8 cellular contexts compared by ENCODE assay signal in the genomic region with DNA sequence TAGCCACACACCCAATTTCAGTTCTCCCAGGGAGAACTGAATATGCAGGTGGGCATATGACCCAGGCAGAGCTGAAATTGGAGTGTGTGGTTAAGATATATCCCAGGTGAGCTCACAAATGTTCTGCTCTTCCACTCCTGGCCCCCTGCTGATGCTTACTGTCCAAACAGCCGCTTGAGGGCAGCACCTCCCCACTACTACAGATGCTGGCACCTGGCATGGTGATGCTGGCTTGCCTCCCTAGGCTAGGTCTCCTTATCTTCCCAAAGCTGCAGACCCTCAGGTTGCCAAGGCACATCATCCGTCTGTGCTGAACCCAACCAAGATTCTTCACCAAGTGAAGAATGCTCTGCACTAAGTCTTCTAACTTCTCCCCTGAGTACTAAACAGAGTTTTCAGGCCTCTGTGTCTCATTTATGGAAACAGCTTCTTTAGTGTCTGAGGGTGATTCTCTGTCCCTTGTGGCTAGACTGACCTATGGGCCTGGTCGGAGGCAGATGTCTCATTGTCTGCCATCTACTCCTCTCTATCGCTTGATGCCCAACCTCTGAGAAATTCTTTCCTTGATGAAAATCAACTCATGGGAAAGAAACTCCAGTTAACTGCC. TPM values are rescaled to one million over a fixed set of nuclear protein-coding genes. Genes with fewer than 3 reads are reported as not detected.
DNase-seq lines count a peak whose midpoint lies in the region; ATAC-seq, FAIRE-seq and TF ChIP-seq lines count a peak whose summit lies in the region.

No MANE protein-coding gene starts in this region.

- TF ChIP-seq POLR2A in GM12892 (IDR thresholded peaks at IDR 0.05; ENCODE audit: low read depth, low read length) (no peak), lower leg skin (IDR thresholded peaks at IDR 0.05) (no peak)

- intact Hi-C loops in lower leg skin (cut with DNase I; ENCODE audit: low total_unique reads) = loop anchor here (10.0 kb wide), 2 partner anchors 741 to 941 kb away; no protein-coding TSS in a partner anchor

- H3K4me3 ChIP-seq in lower leg skin (ENCODE audit: low read depth, poor library complexity, severe bottlenecking) = no peak overlapping the region

- peak; percentile 9 for FAIRE-seq in GM12892 (lab: Jason Lieb, UNC)

- WGBS in lower leg skin, 2 donors = 32% methylated on average over 4 of the region's 4 CpGs

- DNase-seq in GM12892 (ENCODE audit: insufficient read length) = no peak
- peak; percentile 90 to 97 for DNase-seq in NCI-H526 (lab: John Stamatoyannopoulos, UW)
- DNase-seq in activated CD4-positive, alpha-beta T cell treated with anti-CD3 and anti-CD28 coated beads, Interleukin-2, amount 50 U/mL, for 24 hours (ENCODE audit: low read depth in 1 of 2, low spot score in 1 of 2) = peak; percentile 52 to 63
- peak; percentile 78 for DNase-seq in dermis blood vessel endothelial cell
- DNase-seq in lower leg skin (ENCODE audit: low spot score in 2 of 2) = peak; percentile 62 to 90
- DNase-seq in stimulated activated CD8-positive, alpha-beta memory T cell treated with anti-CD3 and anti-CD28 coated beads, Interleukin-12 subunit alpha, Interleukin-12 subunit beta, amount 100 ng/mL, for 24 hours (ENCODE audit: extremely low read depth) = peak; percentile 19

- ATAC-seq in HG03442 (IDR thresholded peaks at IDR 0.05; ENCODE audit: unreplicated experiment) = peak; percentile 83
- ATAC-seq in HG03095 (IDR thresholded peaks at IDR 0.05; ENCODE audit: unreplicated experiment) = no peak

- TF ChIP-seq CTCF in lower leg skin (IDR thresholded peaks at IDR 0.05) = peak in 1 of 3 donors; percentile 22

RNA-seq across cellular contexts. Expression of gene XCL1, which starts 27.2 kb away (rescaled TPM):
- polyA plus RNA-seq in GM12892 (2012; ENCODE audit: missing spikeins) = 2.0 TPM
- total RNA-seq in dermis blood vessel endothelial cell = not detected in 2 replicates
- total RNA-seq in lower leg skin = under 1 TPM in 1 of 4 donors, not detected in 3; 0.25 TPM

RNA-seq across cellular contexts. Expression of gene XCL2, which starts 59.8 kb away (rescaled TPM):
- not detected for polyA plus RNA-seq in GM12892 (2012; ENCODE audit: missing spikeins)
- not detected in 2 replicates for total RNA-seq in dermis blood vessel endothelial cell
- total RNA-seq in lower leg skin = not detected
